1 cellular context compared by ENCODE assay signal in genomic region chr7:18177815-18178660, GRCh38.
TF ChIP-seq lines count a peak whose summit lies in the region.

No MANE protein-coding gene starts in this region.

TF ChIP-seq in GM12878, 131 proteins besides CTCF, POLR2A, EP300 and RAD21 (continued from another document and continues in another):
- TF ChIP-seq ZBTB40 (IDR thresholded peaks at IDR 0.05; ENCODE audit: borderline replicate concordance): no peak
- TF ChIP-seq TCF3 (IDR thresholded peaks at IDR 0.05; ENCODE audit: borderline replicate concordance, insufficient read depth, low read depth, low read length): no peak
- TF ChIP-seq ZNF274 (IDR thresholded peaks at IDR 0.05; ENCODE audit: insufficient read depth, insufficient read length): no peak
- no peak for TF ChIP-seq E2F8 (IDR thresholded peaks at IDR 0.05; ENCODE audit: low read depth, partially characterized antibody)
- no peak for TF ChIP-seq ASH2L (IDR thresholded peaks at IDR 0.05; ENCODE audit: borderline replicate concordance, low read depth)
- TF ChIP-seq STAT1 (conservative IDR thresholded peaks at IDR 0.05): no peak
- no peak for TF ChIP-seq SREBF2 (IDR thresholded peaks at IDR 0.05; ENCODE audit: low read length)
- no peak for TF ChIP-seq BCLAF1 (IDR thresholded peaks at IDR 0.05)
- TF ChIP-seq RELA (IDR thresholded peaks at IDR 0.05; ENCODE audit: borderline replicate concordance, partially characterized antibody): no peak
- TF ChIP-seq E2F4 (IDR thresholded peaks at IDR 0.05; ENCODE audit: low read depth, low read length): no peak
- TF ChIP-seq ZBTB4 (CRISPR knock-in tag; IDR thresholded peaks at IDR 0.05): no peak
- peak; percentile 35 for TF ChIP-seq BCL3 (IDR thresholded peaks at IDR 0.05; ENCODE audit: borderline replicate concordance, insufficient read depth, low read depth, low read length, poor library complexity, severe bottlenecking)
- TF ChIP-seq BRCA1 (IDR thresholded peaks at IDR 0.05; ENCODE audit: low read depth, low read length): no peak
- peak in 1 of 2 experiments; percentile 54; a peak in 1 of 4 replicates for TF ChIP-seq CEBPB (IDR thresholded peaks at IDR 0.05; ENCODE audit: borderline replicate concordance in 1 of 2, low read depth in 2 of 2, low read length in 2 of 2)
- TF ChIP-seq IRF4 (IDR thresholded peaks at IDR 0.05; ENCODE audit: low read depth, low read length): peak; percentile 44; the same call in 1 of the 2 replicates
- TF ChIP-seq MTA2 (IDR thresholded peaks at IDR 0.05; ENCODE audit: low read depth): peak; percentile 19; the same call in 1 of the 2 replicates
- no peak for TF ChIP-seq WRNIP1 (IDR thresholded peaks at IDR 0.05; ENCODE audit: borderline replicate concordance, low read depth, low read length)
- TF ChIP-seq POLR2AphosphoS5 (IDR thresholded peaks at IDR 0.05; ENCODE audit: low read length): no peak
- 0 out of 2 replicates have a peak, but pooled peaks have one; percentile 19 for TF ChIP-seq CBFB (IDR thresholded peaks at IDR 0.05; ENCODE audit: low read depth)
- TF ChIP-seq EED (IDR thresholded peaks at IDR 0.05; ENCODE audit: low read depth): no peak
- peak; percentile 19; the same call in 1 of the 2 replicates for TF ChIP-seq MEF2A (IDR thresholded peaks at IDR 0.05; ENCODE audit: insufficient read depth, low read depth, low read length)
- no peak for TF ChIP-seq EGR1 (IDR thresholded peaks at IDR 0.05; ENCODE audit: borderline replicate concordance in 1 of 2, low read depth in 2 of 2, low read length in 2 of 2)
- TF ChIP-seq POLR2AphosphoS2 (IDR thresholded peaks at IDR 0.05; ENCODE audit: low read depth, low read length): no peak
- no peak for TF ChIP-seq TBL1XR1 (IDR thresholded peaks at IDR 0.05; ENCODE audit: low read depth, low read length)
- TF ChIP-seq SMC3 (IDR thresholded peaks at IDR 0.05; ENCODE audit: borderline replicate concordance, low read length): no peak
- TF ChIP-seq RCOR1 (conservative IDR thresholded peaks at IDR 0.05; ENCODE audit: low read depth, low read length): no peak
- TF ChIP-seq JUND (IDR thresholded peaks at IDR 0.05; ENCODE audit: low read depth, low read length): no peak
- peak; percentile 59 for TF ChIP-seq JUNB (IDR thresholded peaks at IDR 0.05)
- no peak for TF ChIP-seq FOS (IDR thresholded peaks at IDR 0.05; ENCODE audit: borderline replicate concordance, extremely low read depth, insufficient read length)
- no peak for TF ChIP-seq BMI1 (IDR thresholded peaks at IDR 0.05; ENCODE audit: borderline replicate concordance)
- TF ChIP-seq ATF7 (IDR thresholded peaks at IDR 0.05; ENCODE audit: low read depth): no peak
- no peak for TF ChIP-seq MTA3 (IDR thresholded peaks at IDR 0.05; ENCODE audit: borderline replicate concordance, low read length)
- TF ChIP-seq ZNF24 (IDR thresholded peaks at IDR 0.05): no peak
- no peak for TF ChIP-seq SIX5 (IDR thresholded peaks at IDR 0.05; ENCODE audit: low read depth, low read length, severe bottlenecking)
- peak; percentile 61 for TF ChIP-seq MEF2B (IDR thresholded peaks at IDR 0.05; ENCODE audit: partially characterized antibody, poor library complexity, severe bottlenecking)
- TF ChIP-seq SUPT20H (IDR thresholded peaks at IDR 0.05; ENCODE audit: borderline replicate concordance, control insufficient read depth, low read depth, low read length): no peak
- TF ChIP-seq ZBTB11 (CRISPR knock-in tag; IDR thresholded peaks at IDR 0.05): no peak
- no peak for TF ChIP-seq MLLT1 (IDR thresholded peaks at IDR 0.05)
- peak; percentile 39; the same call in 1 of the 2 replicates for TF ChIP-seq PAX5 (IDR thresholded peaks at IDR 0.05; ENCODE audit: borderline replicate concordance, low read depth, low read length)
- no peak for TF ChIP-seq RBBP5 (conservative IDR thresholded peaks at IDR 0.05)
